Comparison of ENCODE assay signal across 9 cellular contexts in the genomic region with DNA sequence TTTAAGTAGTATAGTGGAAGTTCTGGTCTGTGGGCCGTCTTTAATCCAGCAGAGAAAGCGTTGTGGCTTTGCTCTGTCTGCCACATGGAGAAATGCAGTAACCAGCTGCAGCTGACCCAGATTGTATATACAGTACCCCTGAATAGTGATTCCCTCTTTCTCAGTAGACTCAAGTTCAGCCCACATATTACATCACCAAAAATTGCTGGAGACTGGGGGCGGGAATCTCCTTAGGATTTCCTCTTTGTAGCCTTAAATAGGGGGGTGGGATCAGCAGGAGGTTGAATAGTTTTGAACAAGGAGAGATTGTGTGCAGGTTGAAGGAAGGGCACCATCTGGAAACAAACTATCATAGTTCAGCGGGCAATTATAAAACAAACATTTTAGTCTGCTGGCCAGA. TPM values are rescaled to one million over a fixed set of nuclear protein-coding genes. Genes with fewer than 3 reads are reported as not detected.
A peak's percentile ranks its signal among the peaks of the same experiment; 100 is the strongest.
DNase-seq lines count a peak whose midpoint lies in the region; ATAC-seq and TF ChIP-seq lines count a peak whose summit lies in the region.
"Had no signal": no experiment of that assay in that cellular context is flagged by ENCODE, and none has a peak within 500 bp of the region (broad histone marks: within the 10 kb centered on the region; RNA-seq: fewer than 3 reads in every experiment).

A gene with protein sequence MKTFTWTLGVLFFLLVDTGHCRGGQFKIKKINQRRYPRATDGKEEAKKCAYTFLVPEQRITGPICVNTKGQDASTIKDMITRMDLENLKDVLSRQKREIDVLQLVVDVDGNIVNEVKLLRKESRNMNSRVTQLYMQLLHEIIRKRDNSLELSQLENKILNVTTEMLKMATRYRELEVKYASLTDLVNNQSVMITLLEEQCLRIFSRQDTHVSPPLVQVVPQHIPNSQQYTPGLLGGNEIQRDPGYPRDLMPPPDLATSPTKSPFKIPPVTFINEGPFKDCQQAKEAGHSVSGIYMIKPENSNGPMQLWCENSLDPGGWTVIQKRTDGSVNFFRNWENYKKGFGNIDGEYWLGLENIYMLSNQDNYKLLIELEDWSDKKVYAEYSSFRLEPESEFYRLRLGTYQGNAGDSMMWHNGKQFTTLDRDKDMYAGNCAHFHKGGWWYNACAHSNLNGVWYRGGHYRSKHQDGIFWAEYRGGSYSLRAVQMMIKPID (minus strand): TSS at position 134 of the 400 bp plus-strand sequence. CDS start 5,301 bp downstream, outside the sequence.

- H3K27me3 ChIP-seq in A673 (replicated peaks; ENCODE audit: insufficient read depth, low read depth, low read length, poor library complexity) (no peaks in the 10 kb centered on the region), WERI-Rb-1 (ENCODE audit: insufficient read depth, low read depth, severe bottlenecking) (no peaks in the 10 kb centered on the region), heart left ventricle (no peaks in the 10 kb centered on the region)

- CTCF ChIA-PET in A673 (lab: Charles Lee): no interaction called here

- no TSS peak for BruUV-seq in A673 (replicated peaks; lab: Mats Ljungman, UMichigan)

- intact Hi-C loops in A673 (cut with micrococcal nuclease; ENCODE audit: unreplicated experiment) (no loop called here), heart left ventricle (cut with DNase I) (loop anchor here in 4 of 10 donors (2.0 to 5.0 kb wide), 3 partner anchors 61 to 131 kb away; no protein-coding TSS in a partner anchor)

- H3K27ac ChIP-seq in A673 (ENCODE audit: low read depth, low read length, poor library complexity, severe bottlenecking) (peak within 1 kb of the TSS; percentile 47), WERI-Rb-1 (no peak within 1 kb of the TSS), heart left ventricle (peak within 1 kb of the TSS in 10 of 12 donors; percentile 6 to 67 (median 39))

- H3K4me1 Mint-ChIP-seq in osteocyte (ENCODE audit: unreplicated experiment): peaks cover 29% of the 10 kb centered on the region

- H3K9me3 ChIP-seq in A673 (ENCODE audit: low read depth, low read length, poor library complexity, severe bottlenecking) (no peaks in the 10 kb centered on the region), WERI-Rb-1 (ENCODE audit: severe bottlenecking) (no peaks in the 10 kb centered on the region), heart left ventricle (no peaks in the 10 kb centered on the region)

- H3K9me3 Mint-ChIP-seq in osteocyte (ENCODE audit: unreplicated experiment): no peaks in the 10 kb centered on the region

- peak in 3 of 4 donors; percentile 24 to 50 (median 44) for ATAC-seq in heart left ventricle
- ATAC-seq in HG03469 (IDR thresholded peaks at IDR 0.05; ENCODE audit: unreplicated experiment): no peak

- POLR2A ChIA-PET in A673 (lab: Charles Lee; ENCODE audit: low non-redundant PET): no interaction called here

- H3K36me3 ChIP-seq in A673 (ENCODE audit: insufficient read depth, low read length, poor library complexity, severe bottlenecking) (no peaks in the 10 kb centered on the region), WERI-Rb-1 (no peaks in the 10 kb centered on the region), heart left ventricle (no peaks in the 10 kb centered on the region)

- no peak for TF ChIP-seq CTCF in A673 (conservative IDR thresholded peaks at IDR 0.05; ENCODE audit: low read depth, low read length)
- TF ChIP-seq CTCF in WERI-Rb-1 (IDR thresholded peaks at IDR 0.05; ENCODE audit: low read depth, low read length): no peak
- no peak for TF ChIP-seq CTCF in heart left ventricle (IDR thresholded peaks at IDR 0.05)
- no peak for TF ChIP-seq CTCF in osteocyte (IDR thresholded peaks at IDR 0.05)

- WGBS in heart left ventricle, 4 donors: 54 to 66% (median 64%) methylated on average over 4 of the region's 4 CpGs

- H3K4me3 ChIP-seq in A673 (ENCODE audit: low read depth, low read length, poor library complexity, severe bottlenecking) (peak within 1 kb of the TSS; percentile 28), WERI-Rb-1 (ENCODE audit: low read depth, low read length) (no peak within 1 kb of the TSS), heart left ventricle (peak within 1 kb of the TSS in 10 of 12 donors; percentile 6 to 54 (median 45))

- TF ChIP-seq POLR2A in heart left ventricle (IDR thresholded peaks at IDR 0.05): no peak

- no peaks in the 10 kb centered on the region for H3K36me3 Mint-ChIP-seq in osteocyte (ENCODE audit: unreplicated experiment)

- H3K4me1 ChIP-seq in A673 (ENCODE audit: insufficient read depth, low read length, poor library complexity, severe bottlenecking) (peaks cover 53% of the 10 kb centered on the region), heart left ventricle (peaks cover 0 to 37% (median 17%) of the 10 kb centered on the region in 12 donors)

- H3K4me3 Mint-ChIP-seq in osteocyte (ENCODE audit: unreplicated experiment): peak within 1 kb of the TSS; percentile 55

- peak; percentile 79 for DNase-seq in A673 (ENCODE audit: low spot score)
- DNase-seq in WERI-Rb-1: peak; percentile 13
- peak in 1 of 5 donors; percentile 17 for DNase-seq in heart left ventricle
- no peak for DNase-seq in osteocyte (ENCODE audit: extremely low spot score, unreplicated experiment)
- DNase-seq in NCI-H748 treated with DMSO at 0.1 percent for 48 hours (lab: John Stamatoyannopoulos, UW): no peak
- no peak for DNase-seq in hippocampal formation (lab: John Stamatoyannopoulos, UW)
- DNase-seq in EL: no peak
- DNase-seq: activated CD4-positive, CD25-positive, alpha-beta regulatory T cell had no signal

- H3K27me3 Mint-ChIP-seq in osteocyte (ENCODE audit: unreplicated experiment): no peaks in the 10 kb centered on the region

- H3K27ac Mint-ChIP-seq in osteocyte (ENCODE audit: unreplicated experiment): peak within 1 kb of the TSS; percentile 74

RNA-seq across cellular contexts. Expression of the gene that starts here (rescaled TPM):
- total RNA-seq in A673 (2021) (5.0 and 6.8 TPM in 2 replicates), heart left ventricle (10 to 100 TPM in 7 of 9 donors, 1 to 10 TPM in 2; 7.9 to 31.1 (median 17.6) TPM), osteocyte (0.43 and 0.57 TPM in 2 replicates)
- polyA plus RNA-seq in heart left ventricle: 10 to 100 TPM in 1 of 2 donors, 1 to 10 TPM in 1; 5.0 to 12.6 TPM

Comparison
In these comparisons a context has a peak if more than half of its experiments do, and no peak if none do; other contexts are left out.
1. DNase-seq: peak in A673 (single experiment) and WERI-Rb-1 (single experiment); none in osteocyte (single experiment), NCI-H748 treated with DMSO at 0.1 percent for 48 hours (single experiment), hippocampal formation (0 of 2) and EL (single experiment).